8 cellular contexts compared by ENCODE assay signal in genomic region chr12:57085999-57086950, GRCh38. TPM values are rescaled to one million over a fixed set of nuclear protein-coding genes. Genes with fewer than 3 reads are reported as not detected.
A peak's percentile ranks its signal among the peaks of the same experiment; 100 is the strongest.
DNase-seq lines count a peak whose midpoint lies in the region; ATAC-seq and TF ChIP-seq lines count a peak whose summit lies in the region.

No MANE protein-coding gene starts in this region.

- H3K4me3 ChIP-seq in Caco-2 (ENCODE audit: low read depth, low read length) (peak overlapping the region; percentile 76), SU-DHL-6 (ENCODE audit: insufficient read depth, low read length, poor library complexity, severe bottlenecking) (peak overlapping the region; percentile 63), spleen (peak overlapping the region; percentile 59 to 96 (median 82))

- H3K4me3 Mint-ChIP-seq in Caco-2 (ENCODE audit: unreplicated experiment) (peak overlapping the region; percentile 78), brain (peak overlapping the region; percentile 83 to 92 (median 90)), immature natural killer cell (peak overlapping the region; percentile 86 to 95 (median 90))

- POLR2A ChIA-PET in Caco-2 (lab: Charles Lee): interaction anchor here (1.9 to 4.4 kb wide), 2 partner anchors 8 to 25 kb away, joined by 18 to 56 read pairs; partner anchors contain the start of genes NEMP1 and STAT6

- intact Hi-C loops in Caco-2 (cut with micrococcal nuclease; ENCODE audit: unreplicated experiment): no loop called here
- intact Hi-C loops in spleen (cut with DNase I; ENCODE audit: low total_unique reads): no loop called here

- peaks cover 9% of the 10 kb centered on the region; the same call in 1 of the 2 replicates for H3K79me2 ChIP-seq in SU-DHL-6 (ENCODE audit: insufficient read depth, low read length)

- H3K27me3 Mint-ChIP-seq in Caco-2 (ENCODE audit: insufficient read depth, unreplicated experiment) (no peaks in the 10 kb centered on the region), brain (peaks cover 9% of the 10 kb centered on the region), immature natural killer cell (ENCODE audit: low read depth in 3 of 3) (peaks cover 3 to 10% (median 9%) of the 10 kb centered on the region in 3 donors)

- H3K27ac ChIP-seq in SU-DHL-6 (ENCODE audit: low read depth, low read length): peak overlapping the region; percentile 91
- peak overlapping the region; percentile 94 to 99 (median 97) for H3K27ac ChIP-seq in spleen

- TF ChIP-seq CTCF in Caco-2 (IDR thresholded peaks at IDR 0.05; ENCODE audit: insufficient read depth in 1 of 2, low read depth in 1 of 2, low read length in 1 of 2, severe bottlenecking in 1 of 2, unreplicated experiment in 1 of 2) (peak in 1 of 2 experiments; percentile 63), SU-DHL-6 (IDR thresholded peaks at IDR 0.05; ENCODE audit: insufficient read depth, low read length, poor library complexity, severe bottlenecking) (peak; percentile 74), brain (conservative IDR thresholded peaks at IDR 0.05) (peak; percentile 44 to 65), spleen (IDR thresholded peaks at IDR 0.05 in 8 of 11, conservative IDR thresholded peaks at IDR 0.05 in 3 of 11) (peak in 3 of 11 experiments; percentile 20 to 38 (median 35))

- H3K4me1 ChIP-seq in Caco-2: peaks cover 20% of the 10 kb centered on the region
- peaks cover 17 to 53% (median 38%) of the 10 kb centered on the region in 6 donors for H3K4me1 ChIP-seq in spleen

- H4K20me1 ChIP-seq in SU-DHL-6 (ENCODE audit: low read depth, low read length): no peaks in the 10 kb centered on the region

- CTCF ChIA-PET in Caco-2 (lab: Charles Lee): interaction anchor here (2.4 to 4.4 kb wide), 4 partner anchors 7 to 41 kb away, joined by 9 to 35 read pairs (median 18); partner anchors contain the start of genes NEMP1 and STAT6

- peak overlapping the region; percentile 95 for H3K4me2 ChIP-seq in SU-DHL-6 (ENCODE audit: low read depth, low read length, poor library complexity, severe bottlenecking)

- peak overlapping the region; percentile 98 for H3K27ac Mint-ChIP-seq in Caco-2 (ENCODE audit: unreplicated experiment)
- peak overlapping the region; percentile 96 to 99 (median 98) for H3K27ac Mint-ChIP-seq in brain
- peak overlapping the region; percentile 84 to 96 (median 95) for H3K27ac Mint-ChIP-seq in immature natural killer cell

- no peak for TF ChIP-seq POLR2A in spleen (IDR thresholded peaks at IDR 0.05)

- H3K9me3 ChIP-seq in Caco-2 (no peaks in the 10 kb centered on the region), SU-DHL-6 (ENCODE audit: insufficient read depth, low read length) (no peaks in the 10 kb centered on the region), spleen (no peaks in the 10 kb centered on the region)

- H3K9me2 ChIP-seq in SU-DHL-6 (replicated peaks; ENCODE audit: insufficient read depth, low read length): no peaks in the 10 kb centered on the region

- H3K36me3 ChIP-seq in Caco-2 (ENCODE audit: control insufficient read depth, insufficient read depth, low read length) (peaks cover 4% of the 10 kb centered on the region; the same call in 1 of the 2 replicates), SU-DHL-6 (ENCODE audit: low read length) (no peaks in the 10 kb centered on the region), spleen (peaks cover 0 to 6% (median 4%) of the 10 kb centered on the region in 6 donors)

- H3K9ac ChIP-seq in SU-DHL-6 (ENCODE audit: low read length): peak overlapping the region; percentile 74

- ATAC-seq in GM18498 (IDR thresholded peaks at IDR 0.05; ENCODE audit: unreplicated experiment): no peak

- H3K4me1 Mint-ChIP-seq in Caco-2 (ENCODE audit: low read depth, unreplicated experiment) (peaks cover 31% of the 10 kb centered on the region), brain (peaks cover 50% of the 10 kb centered on the region), immature natural killer cell (peaks cover 36 to 40% of the 10 kb centered on the region in 2 donors)

- H3K36me3 Mint-ChIP-seq in Caco-2 (ENCODE audit: insufficient read depth, unreplicated experiment) (peaks cover 14% of the 10 kb centered on the region), brain (peaks cover 13% of the 10 kb centered on the region), immature natural killer cell (no peaks in the 10 kb centered on the region)

- WGBS in spleen, 5 donors: 6 to 13% (median 6%) methylated on average over 24 of the region's 24 CpGs

- peak overlapping the region; percentile 55 for H2AFZ ChIP-seq in SU-DHL-6 (ENCODE audit: low read depth, low read length, severe bottlenecking)

- H3F3A ChIP-seq in SU-DHL-6 (ENCODE audit: insufficient read depth): peaks cover 30% of the 10 kb centered on the region

- DNase-seq in Caco-2 (peak; percentile 67), HS-5 (ENCODE audit: low read depth) (peak; percentile 35), immature natural killer cell (peak; percentile 40 to 46 (median 42)), spleen (peak; percentile 90), COLO829 (ENCODE audit: low spot score) (no peak)

- H3K27me3 ChIP-seq in Caco-2 (replicated peaks; ENCODE audit: control insufficient read depth, insufficient read depth, low read length) (no peaks in the 10 kb centered on the region), SU-DHL-6 (ENCODE audit: low read length) (no peaks in the 10 kb centered on the region), spleen (replicated peaks in 1 of 7) (no peaks in the 10 kb centered on the region)

- TSS peak; percentile 53 for BruUV-seq in Caco-2 (replicated peaks; lab: Mats Ljungman, UMichigan)

- H3K9me3 Mint-ChIP-seq in Caco-2 (ENCODE audit: unreplicated experiment): no peaks in the 10 kb centered on the region
- no peaks in the 10 kb centered on the region for H3K9me3 Mint-ChIP-seq in brain
- H3K9me3 Mint-ChIP-seq in immature natural killer cell: no peaks in the 10 kb centered on the region

RNA-seq across cellular contexts. Expression of gene NAB2, which starts 2.6 kb away (rescaled TPM):
- total RNA-seq in Caco-2 (2022) (15.7 and 16.4 TPM in 2 replicates), spleen (10 to 100 TPM; 14.8 to 25.0 (median 18.2) TPM)
- polyA plus RNA-seq in brain (ENCODE audit: insufficient read depth, low read depth, low replicate concordance) (12.0 TPM), immature natural killer cell (1 to 10 TPM; 1.0 to 2.7 (median 1.3) TPM), spleen (10 to 100 TPM in 2 of 3 donors, 1 to 10 TPM in 1; 9.0 to 19.1 (median 13.2) TPM)

RNA-seq across cellular contexts. Expression of gene NEMP1, which starts 7.7 kb away (rescaled TPM):
- total RNA-seq in Caco-2 (2022) (38.3 and 40.1 TPM in 2 replicates), spleen (10 to 100 TPM; 13.3 to 17.1 (median 15.3) TPM)
- polyA plus RNA-seq in brain (ENCODE audit: insufficient read depth, low read depth, low replicate concordance) (11.2 TPM), immature natural killer cell (1 to 10 TPM; 1.6 to 4.1 (median 2.6) TPM), spleen (1 to 10 TPM; 4.5 to 5.1 (median 4.7) TPM)

RNA-seq across cellular contexts. Expression of gene STAT6, which starts 24.9 kb away (rescaled TPM):
- total RNA-seq in Caco-2 (2022) (44.2 and 49.5 TPM in 2 replicates), spleen (100 to 1,000 TPM; 196 to 336 (median 280) TPM)
- polyA plus RNA-seq in brain (ENCODE audit: insufficient read depth, low read depth, low replicate concordance) (8.8 TPM), immature natural killer cell (10 to 100 TPM; 71.1 to 94.0 (median 89.1) TPM), spleen (100 to 1,000 TPM; 140 to 312 (median 241) TPM)

RNA-seq across cellular contexts. Expression of gene MYO1A, which starts 36.3 kb away (rescaled TPM):
- total RNA-seq in Caco-2 (2022) (9.3 and 11.9 TPM in 2 replicates), spleen (1 to 10 TPM in 1 of 7 donors, under 1 TPM in 5, not detected in 1; 0.14 to 1.4 (median 0.48) TPM)
- polyA plus RNA-seq in brain (ENCODE audit: insufficient read depth, low read depth, low replicate concordance) (not detected), immature natural killer cell (not detected), spleen (under 1 TPM; 0.12 to 0.22 (median 0.20) TPM)

RNA-seq across cellular contexts. Expression of gene LRP1, which starts 42.0 kb away (rescaled TPM):
- total RNA-seq in Caco-2 (2022) (106 and 111 TPM in 2 replicates), spleen (100 to 1,000 TPM; 103 to 216 (median 181) TPM)
- polyA plus RNA-seq in brain (ENCODE audit: insufficient read depth, low read depth, low replicate concordance) (56.5 TPM), immature natural killer cell (under 1 TPM in 2 of 3 donors, not detected in 1; 0.08 to 0.22 TPM), spleen (10 to 100 TPM in 2 of 3 donors, 1 to 10 TPM in 1; 8.9 to 24.0 (median 13.0) TPM)
